In genomic region chr2:145421841-145422240, GRCh38 we compare ENCODE assay signal across 14 cellular contexts.
"Had no signal": no experiment of that assay in that cellular context is flagged by ENCODE, and none has a peak within 500 bp of the region (broad histone marks: within the 10 kb centered on the region; RNA-seq: fewer than 3 reads in every experiment).

No MANE protein-coding gene starts in this region.

- H3K9me3 ChIP-seq: vagina had no signal

- H3K27me3 ChIP-seq: cardiac muscle cell, tibial artery, vagina had no signal

- DNase-seq: activated CD4-positive, alpha-beta T cell treated with anti-CD3 and anti-CD28 coated beads, Interleukin-2, amount 50 U/mL, for 4 hours; activated CD4-positive, CD25-positive, alpha-beta regulatory T cell treated with anti-CD3 and anti-CD28 coated beads, Interleukin-2, amount 50 U/mL, for 72 hours; activated naive CD4-positive, alpha-beta T cell treated with Interleukin-2 at 50 U/mL for 16 hours; aorta; endodermal cell; glutamatergic neuron; hypothalamus; left ventricle myocardium superior; mesenchymal stem cell; retina; T-helper 9 cell; tibial artery had no signal

- H3K27ac ChIP-seq: cardiac muscle cell, tibial artery, vagina had no signal

- H3K36me3 ChIP-seq: cardiac muscle cell, tibial artery, vagina had no signal

- H3K4me1 ChIP-seq: tibial artery, vagina had no signal

- H3K4me3 ChIP-seq: cardiac muscle cell, tibial artery, vagina had no signal
